Comparison of ENCODE assay signal across 1 cellular context in genomic region chr11:130523166-130523565, GRCh38.
TF ChIP-seq lines count a peak whose summit lies in the region.

No MANE protein-coding gene starts in this region.

TF ChIP-seq in WTC11, 78 proteins besides CTCF, POLR2A, EP300 and RAD21 (continued from another document):
- TF ChIP-seq TCF7 (CRISPR knock-in tag; IDR thresholded peaks at IDR 0.05; ENCODE audit: low read depth) (no peak), ZBTB21 (CRISPR knock-in tag; IDR thresholded peaks at IDR 0.05; ENCODE audit: borderline replicate concordance) (no peak), ZNF121 (CRISPR knock-in tag; IDR thresholded peaks at IDR 0.05) (no peak), ZNF317 (CRISPR knock-in tag; IDR thresholded peaks at IDR 0.05; ENCODE audit: borderline replicate concordance, low read depth) (no peak)
